ENCODE assay signal across 1 cellular context in the genomic region with DNA sequence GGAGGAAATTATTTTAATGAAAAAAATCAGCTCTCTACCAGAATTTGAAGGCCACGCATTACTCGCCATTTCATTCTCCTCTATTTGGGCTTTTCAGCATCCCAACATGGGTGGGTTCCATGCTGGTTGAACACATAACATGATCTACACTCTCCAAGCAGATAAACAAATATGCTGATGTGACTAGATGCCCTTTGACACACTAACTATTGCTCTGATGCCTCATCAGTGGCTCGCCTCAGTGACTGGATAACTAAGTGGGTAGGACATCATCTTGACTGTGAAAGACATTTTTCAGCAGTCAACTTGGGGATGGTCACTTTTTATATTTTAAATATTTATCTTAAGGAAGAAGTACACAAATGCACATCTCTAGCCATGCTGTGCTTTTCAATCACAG.
TF ChIP-seq lines count a peak whose summit lies in the region.

No MANE protein-coding gene starts in this region.

TF ChIP-seq in HepG2, 621 proteins besides CTCF, POLR2A, EP300 and RAD21:
- TF ChIP-seq MAF1 (CRISPR knock-in tag; IDR thresholded peaks at IDR 0.05; ENCODE audit: borderline replicate concordance) (no peak), ZNF724P (CRISPR knock-in tag; IDR thresholded peaks at IDR 0.05; ENCODE audit: borderline replicate concordance) (no peak), MAFK (conservative IDR thresholded peaks at IDR 0.05 in 1 of 2, IDR thresholded peaks at IDR 0.05 in 1 of 2; ENCODE audit: low read length in 2 of 2) (peak; percentile 40 to 62; a peak in 3 of 4 replicates), MAFF (IDR thresholded peaks at IDR 0.05; ENCODE audit: low read depth, low read length) (peak; percentile 34; the same call in 1 of the 2 replicates), HDAC2 (CRISPR knock-in tag; IDR thresholded peaks at IDR 0.05) (no peak)
